In genomic region chr3:81244196-81244595, GRCh38 we compare ENCODE assay signal across 31 cellular contexts.
"Had no signal": no experiment of that assay in that cellular context is flagged by ENCODE, and none has a peak within 500 bp of the region (broad histone marks: within the 10 kb centered on the region; RNA-seq: fewer than 3 reads in every experiment).

No MANE protein-coding gene starts in this region.

- H3K9ac ChIP-seq: parathyroid adenoma had no signal

- FAIRE-seq: small intestine, urothelium cell line had no signal

- H3K27me3 ChIP-seq: neutrophil, ovary, right lobe of liver, sigmoid colon, stomach, thyroid gland, tibial nerve, upper lobe of left lung, vagina had no signal

- H3K9me3 ChIP-seq: neutrophil, ovary, psoas muscle, right lobe of liver, sigmoid colon, stomach, thoracic aorta, thyroid gland, tibial nerve, upper lobe of left lung, vagina had no signal

- H3K36me3 Mint-ChIP-seq: naive thymus-derived CD4-positive, alpha-beta T cell; natural killer cell; stimulated activated effector memory CD8-positive, alpha-beta T cell treated with anti-CD3 and anti-CD28 coated beads, Interleukin-12 subunit alpha, Interleukin-12 subunit beta, amount 100 ng/mL, for 72 hours; stimulated activated naive B cell treated with anti-CD40 and anti-IgM and Interleukin-4, amounts not matched to agents 10 μg/mL and 1 μg/mL and 100 μg/mL, for 72 hours had no signal

- H3K27ac Mint-ChIP-seq: naive thymus-derived CD4-positive, alpha-beta T cell; natural killer cell; nephron; progenitor cell of endocrine pancreas; stimulated activated effector memory CD8-positive, alpha-beta T cell treated with anti-CD3 and anti-CD28 coated beads, Interleukin-12 subunit alpha, Interleukin-12 subunit beta, amount 100 ng/mL, for 72 hours; stimulated activated naive B cell treated with anti-CD40 and anti-IgM and Interleukin-4, amounts not matched to agents 10 μg/mL and 1 μg/mL and 100 μg/mL, for 72 hours; stimulated activated naive CD8-positive, alpha-beta T cell treated with anti-CD3 and anti-CD28 coated beads, Interleukin-15, Interleukin-2, amounts not matched to agents 100 ng/mL and 50 ng/mL, for 24 hours had no signal

- H3K79me2 ChIP-seq: parathyroid adenoma had no signal

- H3K9me3 Mint-ChIP-seq: nephron, neural crest cell had no signal

- H3K4me1 Mint-ChIP-seq: naive thymus-derived CD4-positive, alpha-beta T cell; natural killer cell; stimulated activated effector memory CD8-positive, alpha-beta T cell treated with anti-CD3 and anti-CD28 coated beads, Interleukin-12 subunit alpha, Interleukin-12 subunit beta, amount 100 ng/mL, for 72 hours; stimulated activated naive B cell treated with anti-CD40 and anti-IgM and Interleukin-4, amounts not matched to agents 10 μg/mL and 1 μg/mL and 100 μg/mL, for 72 hours had no signal

- H3K36me3 ChIP-seq: neutrophil, ovary, right lobe of liver, sigmoid colon, stomach, thoracic aorta, thyroid gland, tibial nerve, upper lobe of left lung, vagina had no signal

- H3K27me3 Mint-ChIP-seq: naive thymus-derived CD4-positive, alpha-beta T cell; progenitor cell of endocrine pancreas; stimulated activated naive B cell treated with anti-CD40 and anti-IgM and Interleukin-4, amounts not matched to agents 10 μg/mL and 1 μg/mL and 100 μg/mL, for 72 hours; stimulated activated naive CD8-positive, alpha-beta T cell treated with anti-CD3 and anti-CD28 coated beads, Interleukin-15, Interleukin-2, amounts not matched to agents 100 ng/mL and 50 ng/mL, for 24 hours had no signal

- H2AFZ ChIP-seq: parathyroid adenoma had no signal

- H3K4me3 Mint-ChIP-seq: naive thymus-derived CD4-positive, alpha-beta T cell; natural killer cell; nephron; neural crest cell; stimulated activated effector memory CD8-positive, alpha-beta T cell treated with anti-CD3 and anti-CD28 coated beads, Interleukin-12 subunit alpha, Interleukin-12 subunit beta, amount 100 ng/mL, for 72 hours; stimulated activated naive B cell treated with anti-CD40 and anti-IgM and Interleukin-4, amounts not matched to agents 10 μg/mL and 1 μg/mL and 100 μg/mL, for 72 hours; stimulated activated naive CD8-positive, alpha-beta T cell treated with anti-CD3 and anti-CD28 coated beads, Interleukin-15, Interleukin-2, amounts not matched to agents 100 ng/mL and 50 ng/mL, for 24 hours had no signal

- H3K27ac ChIP-seq: neutrophil, ovary, parathyroid adenoma, psoas muscle, right lobe of liver, sigmoid colon, stomach, thoracic aorta, thyroid gland, tibial nerve, upper lobe of left lung, vagina had no signal

- DNase-seq: naive thymus-derived CD4-positive, alpha-beta T cell; natural killer cell; nucleus accumbens; ovary; posterior cingulate gyrus; psoas muscle; right cardiac atrium; right lobe of liver; sigmoid colon; small intestine; stimulated activated CD4-positive, alpha-beta T cell treated with anti-CD3 and anti-CD28 coated beads, Interleukin-15, amount 100 ng/mL, for 24 hours; stimulated activated CD4-positive, alpha-beta T cell treated with anti-CD3 and anti-CD28 coated beads, Interleukin-2, amount 100 ng/mL, for 24 hours; stimulated activated CD4-positive, alpha-beta T cell treated with anti-CD3 and anti-CD28 coated beads, Interleukin-2, amount 100 ng/mL, for 48 hours; stimulated activated CD4-positive, alpha-beta T cell treated with anti-CD3 and anti-CD28 coated beads, Interleukin-4, amount 100 ng/mL, for 24 hours; stimulated activated naive B cell treated with anti-CD40 and anti-IgM and Interleukin-4, amounts not matched to agents 10 μg/mL and 1 μg/mL and 100 μg/mL, for 72 hours; stimulated activated naive CD4-positive, alpha-beta T cell treated with Interleukin-2 at 50 U/mL for 16 hours; stomach; thyroid gland; trophoblast cell; upper lobe of left lung had no signal

- H3K4me3 ChIP-seq: ovary, psoas muscle, right lobe of liver, sigmoid colon, stomach, thoracic aorta, thyroid gland, tibial nerve, upper lobe of left lung, vagina had no signal
